28 cellular contexts compared by ENCODE assay signal in genomic region chr15:27798807-27799206, GRCh38.
"Had no signal": no experiment of that assay in that cellular context is flagged by ENCODE, and none has a peak within 500 bp of the region (broad histone marks: within the 10 kb centered on the region; RNA-seq: fewer than 3 reads in every experiment).

No MANE protein-coding gene starts in this region.

- H3K4me3 Mint-ChIP-seq: immature natural killer cell; mesothelial cell of epicardium; naive thymus-derived CD4-positive, alpha-beta T cell; natural killer cell treated with Interleukin-12 subunit alpha and Interleukin-12 subunit beta and Interleukin-15 and Interleukin-18, amount 100 ng/mL, for 72 hours; stimulated activated naive B cell treated with anti-CD40 and anti-IgM and Interleukin-4, amounts not matched to agents 10 μg/mL and 1 μg/mL and 100 μg/mL, for 72 hours had no signal

- H3K36me3 ChIP-seq: left ventricle myocardium inferior, pancreas, prostate gland, stomach, thyroid gland, transverse colon, upper lobe of left lung, vagina had no signal

- H3K4me3 ChIP-seq: hepatocyte, left ventricle myocardium inferior, lung, pancreas, prostate gland, skin epidermis, stomach, testis, thyroid gland, transverse colon, upper lobe of left lung, vagina had no signal

- H3K4me1 ChIP-seq: left ventricle myocardium inferior, pancreas, prostate gland, stomach, testis, transverse colon, upper lobe of left lung, vagina had no signal

- H3K9me3 Mint-ChIP-seq: stimulated activated naive B cell treated with anti-CD40 and anti-IgM and Interleukin-4, amounts not matched to agents 10 μg/mL and 1 μg/mL and 100 μg/mL, for 72 hours had no signal

- H3K27ac Mint-ChIP-seq: immature natural killer cell; mesothelial cell of epicardium; naive thymus-derived CD4-positive, alpha-beta T cell; natural killer cell treated with Interleukin-12 subunit alpha and Interleukin-12 subunit beta and Interleukin-15 and Interleukin-18, amount 100 ng/mL, for 72 hours; stimulated activated naive B cell treated with anti-CD40 and anti-IgM and Interleukin-4, amounts not matched to agents 10 μg/mL and 1 μg/mL and 100 μg/mL, for 72 hours had no signal

- DNase-seq: immature natural killer cell; left ventricle myocardium inferior; mesendoderm; naive thymus-derived CD4-positive, alpha-beta T cell; nucleus accumbens; pancreas; posterior cingulate gyrus; retina; right cardiac atrium; stimulated activated CD4-positive, alpha-beta T cell treated with anti-CD3 and anti-CD28 coated beads, Interleukin-12 subunit alpha, Interleukin-12 subunit beta, amount 100 ng/mL, for 4 hours; stimulated activated CD4-positive, alpha-beta T cell treated with anti-CD3 and anti-CD28 coated beads, Interleukin-15, amount 100 ng/mL, for 24 hours; stimulated activated CD4-positive, alpha-beta T cell treated with anti-CD3 and anti-CD28 coated beads, Interleukin-2, amount 100 ng/mL, for 24 hours; stimulated activated CD4-positive, alpha-beta T cell treated with anti-CD3 and anti-CD28 coated beads, Interleukin-4, amount 100 ng/mL, for 1 hour; stimulated activated naive B cell treated with anti-CD40 and anti-IgM and Interleukin-4, amounts not matched to agents 10 μg/mL and 1 μg/mL and 100 μg/mL, for 72 hours; stimulated activated naive CD8-positive, alpha-beta T cell treated with anti-CD3 and anti-CD28 coated beads, Interleukin-15, Interleukin-2, amounts not matched to agents 100 U/mL and 50 U/mL, for 24 hours; stomach; testis; thyroid gland; transverse colon; upper lobe of left lung had no signal

- H3K27me3 ChIP-seq: hepatocyte, pancreas, testis, thyroid gland, transverse colon, upper lobe of left lung, vagina had no signal

- H3K36me3 Mint-ChIP-seq: immature natural killer cell; mesothelial cell of epicardium; naive thymus-derived CD4-positive, alpha-beta T cell; natural killer cell treated with Interleukin-12 subunit alpha and Interleukin-12 subunit beta and Interleukin-15 and Interleukin-18, amount 100 ng/mL, for 72 hours; stimulated activated naive B cell treated with anti-CD40 and anti-IgM and Interleukin-4, amounts not matched to agents 10 μg/mL and 1 μg/mL and 100 μg/mL, for 72 hours had no signal

- H3K9me3 ChIP-seq: pancreas, prostate gland, testis, thyroid gland, upper lobe of left lung, vagina had no signal

- H3K27ac ChIP-seq: hepatocyte, left ventricle myocardium inferior, pancreas, prostate gland, skin epidermis, stomach, testis, thyroid gland, transverse colon, upper lobe of left lung, vagina had no signal

- ATAC-seq: naive thymus-derived CD4-positive, alpha-beta T cell; natural killer cell treated with Interleukin-12 subunit alpha and Interleukin-12 subunit beta and Interleukin-15 and Interleukin-18, amount 100 ng/mL, for 72 hours; pancreas; right cardiac atrium; sciatic nerve; stimulated activated naive B cell treated with anti-CD40 and anti-IgM and Interleukin-4, amounts not matched to agents 10 μg/mL and 1 μg/mL and 100 μg/mL, for 72 hours; stimulated activated naive CD8-positive, alpha-beta T cell treated with anti-CD3 and anti-CD28 coated beads, Interleukin-15, Interleukin-2, amounts not matched to agents 100 U/mL and 50 U/mL, for 24 hours had no signal

- H3K4me1 Mint-ChIP-seq: immature natural killer cell; mesothelial cell of epicardium; naive thymus-derived CD4-positive, alpha-beta T cell; stimulated activated naive B cell treated with anti-CD40 and anti-IgM and Interleukin-4, amounts not matched to agents 10 μg/mL and 1 μg/mL and 100 μg/mL, for 72 hours had no signal

- H3K27me3 Mint-ChIP-seq: natural killer cell treated with Interleukin-12 subunit alpha and Interleukin-12 subunit beta and Interleukin-15 and Interleukin-18, amount 100 ng/mL, for 72 hours had no signal
